Comparison of ENCODE assay signal across 8 cellular contexts in the genomic region with DNA sequence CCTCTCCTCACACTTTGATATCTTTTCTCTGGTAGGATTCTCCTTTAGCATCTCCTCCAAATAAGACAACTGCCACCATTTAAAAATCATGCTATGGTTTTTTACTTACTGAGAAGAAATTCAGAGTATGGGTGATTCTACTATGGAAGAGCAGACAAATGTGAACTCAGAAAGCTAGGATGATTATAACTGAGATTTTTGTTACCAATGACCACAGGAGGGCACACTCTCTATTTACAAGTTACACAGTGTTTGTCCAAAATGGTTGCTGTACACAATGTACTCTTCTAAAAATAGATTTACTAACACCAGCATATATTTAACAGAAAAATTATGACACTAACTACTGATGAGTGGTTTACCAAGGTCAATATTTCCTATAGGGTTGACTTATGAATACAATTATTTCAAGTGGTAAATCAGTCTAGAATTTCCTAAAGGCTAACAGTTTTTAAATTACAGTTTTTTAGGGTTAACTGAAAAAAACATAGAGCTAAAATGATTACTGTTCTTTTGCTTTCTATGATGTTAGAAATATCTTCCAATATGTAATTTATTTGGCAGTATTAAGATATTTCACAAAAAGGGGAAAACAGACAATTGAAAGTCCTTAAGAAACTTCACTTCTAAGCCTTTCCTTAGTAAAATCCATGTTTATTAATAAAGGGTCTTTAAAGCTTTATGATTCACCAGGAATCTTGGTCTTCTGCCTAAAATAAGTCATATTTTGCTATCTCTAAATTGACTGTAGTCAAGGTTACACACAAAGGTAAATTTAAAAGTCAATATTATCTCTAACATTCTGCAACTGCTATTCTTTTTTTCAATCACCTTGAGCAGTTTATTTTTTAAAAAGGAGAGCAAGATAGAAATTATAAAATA.
DNase-seq lines count a peak whose midpoint lies in the region; ATAC-seq and TF ChIP-seq lines count a peak whose summit lies in the region.

No MANE protein-coding gene starts in this region.

- peak; percentile 74 for ATAC-seq in HG03159 (IDR thresholded peaks at IDR 0.05; ENCODE audit: unreplicated experiment)

- peak overlapping the region in 1 of 5 donors; percentile 51 for H3K9ac ChIP-seq in subcutaneous abdominal adipose tissue (ENCODE audit: low read length in 5 of 5)

- no peaks in the 10 kb centered on the region for H3K9me3 ChIP-seq in subcutaneous abdominal adipose tissue (ENCODE audit: control insufficient read depth in 5 of 5, low read length in 5 of 5)

- H3K4me3 ChIP-seq in astrocyte of the spinal cord (ENCODE audit: low read depth, low read length): no peak overlapping the region
- H3K4me3 ChIP-seq in subcutaneous abdominal adipose tissue (ENCODE audit: low read depth in 1 of 5, low read length in 5 of 5): no peak overlapping the region

- peak overlapping the region; percentile 7 for H3K27ac ChIP-seq in subcutaneous abdominal adipose tissue (ENCODE audit: low read depth, low read length)

- in situ Hi-C loops in astrocyte of the spinal cord (cut with HindIII; ENCODE audit: low sequenced_read_pairs): no loop called here

- H3K27me3 ChIP-seq in subcutaneous abdominal adipose tissue (ENCODE audit: control insufficient read depth in 5 of 5, insufficient read depth in 4 of 5, low read length in 5 of 5): no peaks in the 10 kb centered on the region

- H3K36me3 ChIP-seq in subcutaneous abdominal adipose tissue (ENCODE audit: control insufficient read depth in 5 of 5, insufficient read depth in 5 of 5, low read length in 5 of 5): peaks cover 3 to 9% (median 4%) of the 10 kb centered on the region in 5 donors

- H3K4me1 ChIP-seq in subcutaneous abdominal adipose tissue (ENCODE audit: control insufficient read depth in 5 of 5, insufficient read depth in 5 of 5, low read length in 5 of 5): peaks cover 0 to 31% (median 24%) of the 10 kb centered on the region in 5 donors

- DNase-seq in CMK (ENCODE audit: low read depth): peak; percentile 18
- peak; percentile 3 for DNase-seq in GM19238 (ENCODE audit: insufficient read length, low spot score)
- DNase-seq in NCI-H345 treated with DMSO at 0.1 percent for 48 hours (lab: John Stamatoyannopoulos, UW; ENCODE audit: unreplicated experiment): peak; percentile 19
- DNase-seq in astrocyte of the spinal cord (ENCODE audit: low read depth, low spot score): peak; percentile 64
- DNase-seq in inferior parietal cortex (ENCODE audit: extremely low spot score): peak; percentile 88
- no peak for DNase-seq in activated CD4-positive, alpha-beta T cell treated with anti-CD3 and anti-CD28 coated beads, Interleukin-2, amount 50 U/mL, for 48 hours

- TF ChIP-seq CTCF in astrocyte of the spinal cord (IDR thresholded peaks at IDR 0.05; ENCODE audit: low read depth, low read length): peak; percentile 49

Comparison
In these comparisons a context has a peak if more than half of its experiments do, and no peak if none do; other contexts are left out.
1. DNase-seq: peak in CMK (single experiment), GM19238 (single experiment), NCI-H345 treated with DMSO at 0.1 percent for 48 hours (single experiment), astrocyte of the spinal cord (single experiment) and inferior parietal cortex (single experiment); none in activated CD4-positive, alpha-beta T cell treated with anti-CD3 and anti-CD28 coated beads, Interleukin-2, amount 50 U/mL, for 48 hours (0 of 2).